ENCODE assay signal across 1 cellular context in genomic region chr2:98795903-98796676, GRCh38.
TF ChIP-seq lines count a peak whose summit lies in the region.

No MANE protein-coding gene starts in this region.

TF ChIP-seq in HepG2, 621 proteins besides CTCF, POLR2A, EP300 and RAD21 (continued from another document):
- TF ChIP-seq BRF2 (CRISPR knock-in tag; IDR thresholded peaks at IDR 0.05) (peak; percentile 95), ZNF547 (CRISPR knock-in tag; IDR thresholded peaks at IDR 0.05) (peak; percentile 68; the same call in 1 of the 2 replicates), CC2D1A (CRISPR knock-in tag; IDR thresholded peaks at IDR 0.05) (peak; percentile 88; the same call in 1 of the 2 replicates), ZNF567 (CRISPR knock-in tag; IDR thresholded peaks at IDR 0.05; ENCODE audit: borderline replicate concordance) (peak; percentile 47; the same call in 1 of the 2 replicates), NR0B2 (CRISPR knock-in tag; IDR thresholded peaks at IDR 0.05) (peak; percentile 39), ZNF605 (CRISPR knock-in tag; IDR thresholded peaks at IDR 0.05) (peak; percentile 59), SNAPC5 (CRISPR knock-in tag; IDR thresholded peaks at IDR 0.05; ENCODE audit: borderline replicate concordance) (0 out of 2 replicates have a peak, but pooled peaks have one; percentile 64), HNF4A (CRISPR knock-in tag; IDR thresholded peaks at IDR 0.05) (peak; percentile 99), BRCA1 (CRISPR knock-in tag; IDR thresholded peaks at IDR 0.05) (no peak), ZNF687 (CRISPR knock-in tag; IDR thresholded peaks at IDR 0.05) (peak; percentile 99), ZNF430 (CRISPR knock-in tag; IDR thresholded peaks at IDR 0.05) (peak; percentile 61), ZNF354B (CRISPR knock-in tag; IDR thresholded peaks at IDR 0.05) (no peak), ASH2L (IDR thresholded peaks at IDR 0.05; ENCODE audit: insufficient read length, low read depth, low read length) (peak; percentile 93), BORCS8-MEF2B (CRISPR knock-in tag; IDR thresholded peaks at IDR 0.05) (peak; percentile 78; the same call in 1 of the 2 replicates), ZMYM2 (CRISPR knock-in tag; IDR thresholded peaks at IDR 0.05) (no peak; the same call in 1 of the 2 replicates), MAZ (IDR thresholded peaks at IDR 0.05; ENCODE audit: borderline replicate concordance, low read depth, low read length) (peak; percentile 78; the same call in 1 of the 2 replicates), MAZ (CRISPR knock-in tag; IDR thresholded peaks at IDR 0.05; ENCODE audit: low read depth) (peak; percentile 75; the same call in 1 of the 2 replicates), ZNF205 (CRISPR knock-in tag; IDR thresholded peaks at IDR 0.05) (peak; percentile 82)
